In genomic region chr16:3876695-3877094, GRCh38 we compare ENCODE assay signal across 12 cellular contexts. TPM values are rescaled to one million over a fixed set of nuclear protein-coding genes. Genes with fewer than 3 reads are reported as not detected.
A peak's percentile ranks its signal among the peaks of the same experiment; 100 is the strongest.
DNase-seq lines count a peak whose midpoint lies in the region; ATAC-seq and TF ChIP-seq lines count a peak whose summit lies in the region.
"Had no signal": no experiment of that assay in that cellular context is flagged by ENCODE, and none has a peak within 500 bp of the region (broad histone marks: within the 10 kb centered on the region; RNA-seq: fewer than 3 reads in every experiment).

No MANE protein-coding gene starts in this region.

- TF ChIP-seq CTCF in AG04450 (IDR thresholded peaks at IDR 0.05; ENCODE audit: low read depth, low read length) (no peak), coronary artery (IDR thresholded peaks at IDR 0.05) (no peak), nephron (IDR thresholded peaks at IDR 0.05; ENCODE audit: unreplicated experiment in 3 of 3) (no peak), breast epithelium (IDR thresholded peaks at IDR 0.05) (no peak)

- H3K9me3 ChIP-seq in AG04450 (ENCODE audit: control insufficient read depth, insufficient read depth, low read length) (peaks cover 8% of the 10 kb centered on the region; the same call in 1 of the 2 replicates), breast epithelium (no peaks in the 10 kb centered on the region)
- H3K9me3 ChIP-seq: Caco-2, heart right ventricle, spleen had no signal

- H3K4me1 Mint-ChIP-seq in nephron: peaks cover 72% of the 10 kb centered on the region

- ATAC-seq in GM19035 (IDR thresholded peaks at IDR 0.05; ENCODE audit: unreplicated experiment): no peak
- ATAC-seq: heart right ventricle had no signal

- in situ Hi-C loops in G401 (cut with HindIII; ENCODE audit: low sequenced_read_pairs): no loop called here

- no peaks in the 10 kb centered on the region for H3K36me3 ChIP-seq in breast epithelium

- POLR2A ChIA-PET in AG04450 (lab: Yijun Ruan, JAX): interaction anchor here (0.5 to 1.7 kb wide), 3 partner anchors 27 to 229 kb away, joined by 3 to 24 read pairs (median 4); no protein-coding TSS in a partner anchor

- intact Hi-C loops in breast epithelium (cut with DNase I; ENCODE audit: low total_unique reads): no loop called here

- CTCF ChIA-PET in AG04450 (lab: Charles Lee): no interaction called here

- H3K4me1 ChIP-seq in breast epithelium: peaks cover 7 to 54% of the 10 kb centered on the region in 2 donors

- DNase-seq in AG04450 (ENCODE audit: low read depth, low spot score): no peak
- peak; percentile 74 for DNase-seq in HCEC 1CT
- no peak for DNase-seq in coronary artery (ENCODE audit: low spot score)
- DNase-seq in breast epithelium (ENCODE audit: low spot score in 2 of 2): no peak
- DNase-seq in DMS79 (lab: John Stamatoyannopoulos, UW): no peak
- no peak for DNase-seq in G401 (ENCODE audit: low spot score)
- DNase-seq: Caco-2, heart right ventricle, NCI-H2029 treated with DMSO at 0.1 percent for 48 hours, spleen had no signal

- peak overlapping the region; percentile 35 to 96 (median 91) for H3K4me3 Mint-ChIP-seq in nephron

- H3K27ac Mint-ChIP-seq in nephron: peak overlapping the region in 1 of 3 experiments; percentile 63

- H3K27me3 ChIP-seq in AG04450 (ENCODE audit: control insufficient read depth, insufficient read depth, low read length): no peaks in the 10 kb centered on the region
- no peaks in the 10 kb centered on the region for H3K27me3 ChIP-seq in breast epithelium
- H3K27me3 ChIP-seq: heart right ventricle had no signal

- peaks cover 30% of the 10 kb centered on the region for H3K36me3 Mint-ChIP-seq in nephron (ENCODE audit: low read depth)

- peaks cover 2% of the 10 kb centered on the region for H3K27me3 Mint-ChIP-seq in nephron (ENCODE audit: low read depth)

- H3K27ac ChIP-seq in AG04450 (ENCODE audit: low read depth, low read length): no peak overlapping the region
- peak overlapping the region in 1 of 2 donors; percentile 5 for H3K27ac ChIP-seq in coronary artery
- no peak overlapping the region for H3K27ac ChIP-seq in breast epithelium
- H3K27ac ChIP-seq: spleen had no signal

- no peak for TF ChIP-seq POLR2A in breast epithelium (IDR thresholded peaks at IDR 0.05)

- no peaks in the 10 kb centered on the region for H3K9me3 Mint-ChIP-seq in nephron

- peak overlapping the region; percentile 35 for H3K4me3 ChIP-seq in AG04450 (ENCODE audit: low read depth, low read length)
- H3K4me3 ChIP-seq in coronary artery: peak overlapping the region; percentile 99
- H3K4me3 ChIP-seq in breast epithelium: peak overlapping the region in 1 of 3 donors; percentile 18

RNA-seq across cellular contexts. Expression of gene CREBBP, which starts 3.8 kb away (rescaled TPM):
- 9.8 and 14.3 TPM in 2 replicates for polyA plus RNA-seq in AG04450 (2011; rRNA removed)
- polyA minus RNA-seq in AG04450 (2011; rRNA and poly(A)+ RNA removed): 37.9 and 43.8 TPM in 2 replicates
- total RNA-seq in breast epithelium: 10 to 100 TPM; 61.6 to 82.6 (median 69.5) TPM
- total RNA-seq in G401 (2014; rRNA removed; shearing (Covaris generic)): 6.2 and 8.6 TPM in 2 replicates
